ENCODE assay signal across 20 cellular contexts in genomic region chr1:169072945-169073725, GRCh38. TPM values are rescaled to one million over a fixed set of nuclear protein-coding genes. Genes with fewer than 3 reads are reported as not detected.
A peak's percentile ranks its signal among the peaks of the same experiment; 100 is the strongest.
DNase-seq lines count a peak whose midpoint lies in the region; ATAC-seq and TF ChIP-seq lines count a peak whose summit lies in the region.
"Had no signal": no experiment of that assay in that cellular context is flagged by ENCODE, and none has a peak within 500 bp of the region (broad histone marks: within the 10 kb centered on the region; RNA-seq: fewer than 3 reads in every experiment).

No MANE protein-coding gene starts in this region.

- no peaks in the 10 kb centered on the region for H3K27me3 ChIP-seq in PC-3 (ENCODE audit: low read length)
- H3K27me3 ChIP-seq in neuronal stem cell (ENCODE audit: control insufficient read depth in 3 of 3, insufficient read depth in 3 of 3, low read depth in 1 of 3, low read length in 3 of 3): no peaks in the 10 kb centered on the region
- H3K27me3 ChIP-seq: dorsolateral prefrontal cortex, heart right ventricle, testis had no signal

- 100% methylated on average over 1 of the region's 6 CpGs; no CpG with 5 or more reads in 1 of the 2 donors for WGBS in neuronal stem cell (ENCODE audit: extremely low coverage in 2 of 2, insufficient read length in 2 of 2, insufficient replicate concordance in 1 of 2), 2 donors

- no peak overlapping the region for H4K91ac ChIP-seq in neuronal stem cell (ENCODE audit: low read depth, low read length, poor library complexity)

- no peak overlapping the region for H2AK5ac ChIP-seq in neuronal stem cell (ENCODE audit: low read depth, low read length)

- no peak overlapping the region for H4K8ac ChIP-seq in neuronal stem cell (ENCODE audit: low read depth, low read length)

- TF ChIP-seq CTCF in PC-3 (conservative IDR thresholded peaks at IDR 0.05; ENCODE audit: low read depth, low read length): no peak

- H3K4ac ChIP-seq in neuronal stem cell (ENCODE audit: low read length): no peak overlapping the region

- no peaks in the 10 kb centered on the region for H3K79me2 ChIP-seq in PC-3 (ENCODE audit: low read length)

- no peak overlapping the region for H3K18ac ChIP-seq in neuronal stem cell (ENCODE audit: low read length)

- no peaks in the 10 kb centered on the region for H3F3A ChIP-seq in PC-3 (ENCODE audit: low read length, unreplicated experiment)

- no peaks in the 10 kb centered on the region for H3K79me1 ChIP-seq in neuronal stem cell (ENCODE audit: low read depth, low read length)

- intact Hi-C loops in PC-3 (cut with micrococcal nuclease): no loop called here

- H3K14ac ChIP-seq in neuronal stem cell (ENCODE audit: low read length): no peak overlapping the region

- H3K4me2 ChIP-seq in PC-3 (ENCODE audit: low read length): no peak overlapping the region
- H3K4me2 ChIP-seq in neuronal stem cell (ENCODE audit: insufficient read depth, low read length, poor library complexity, severe bottlenecking): no peak overlapping the region
- H3K4me2 ChIP-seq: smooth muscle cell had no signal

- no peaks in the 10 kb centered on the region for H3K9me3 ChIP-seq in PC-3 (ENCODE audit: low read length)
- H3K9me3 ChIP-seq in neuronal stem cell (replicated peaks in 1 of 2; ENCODE audit: control insufficient read depth in 2 of 2, insufficient read depth in 1 of 2, low read depth in 1 of 2, low read length in 2 of 2): no peaks in the 10 kb centered on the region
- H3K9me3 ChIP-seq: heart right ventricle, testis had no signal

- H2BK120ac ChIP-seq in neuronal stem cell (ENCODE audit: low read depth, low read length): no peak overlapping the region

- H3K9me2 ChIP-seq in PC-3 (replicated peaks; ENCODE audit: low read length): no peaks in the 10 kb centered on the region

- H2AFZ ChIP-seq in PC-3 (ENCODE audit: low read length): 0 out of 2 replicates have a peak overlapping the region, but pooled peaks have one; percentile 9
- peak overlapping the region; percentile 53 for H2AFZ ChIP-seq in neuronal stem cell (ENCODE audit: low read length)

- no peak overlapping the region for H2BK5ac ChIP-seq in neuronal stem cell (ENCODE audit: low read length)

- no peak overlapping the region for H3K23ac ChIP-seq in neuronal stem cell (ENCODE audit: low read depth, low read length, poor library complexity)

- CTCF ChIA-PET in PC-3 (lab: Charles Lee) (no interaction called here), HEK293T (lab: Yijun Ruan, JAX) (no interaction called here)

- no TSS peak for BruUV-seq in PC-3 (replicated peaks; lab: Mats Ljungman, UMichigan)

- peak; percentile 51 for DNase-seq in DMS53 treated with DMSO at 0.1 percent for 48 hours (lab: John Stamatoyannopoulos, UW; ENCODE audit: unreplicated experiment)
- peak; percentile 8 for DNase-seq in NCI-H1436 treated with DMSO at 0.1 percent for 48 hours (lab: John Stamatoyannopoulos, UW)
- no peak for DNase-seq in PC-3
- no peak for DNase-seq in neuronal stem cell (ENCODE audit: low spot score)
- no peak for DNase-seq in amniotic stem cell (lab: John Stamatoyannopoulos, UW)
- DNase-seq in activated CD4-positive, alpha-beta T cell treated with anti-CD3 and anti-CD28 coated beads for 1 hour: no peak
- DNase-seq in HEK293T (ENCODE audit: extremely low spot score): no peak
- DNase-seq: activated CD4-positive, alpha-beta memory T cell treated with anti-CD3 and anti-CD28 coated beads for 36 hours; activated T-cell treated with anti-CD3 and anti-CD28 coated beads, Interleukin-2, amount 50 U/mL, for 48 hours; C1 segment of cervical spinal cord; dorsolateral prefrontal cortex; H9; heart right ventricle; KBM-7; mammary epithelial cell; natural killer cell; NCI-H1105; testis; WERI-Rb-1 had no signal

- no peak overlapping the region for H3K9ac ChIP-seq in PC-3 (ENCODE audit: low read length)
- no peak overlapping the region for H3K9ac ChIP-seq in neuronal stem cell (ENCODE audit: low read depth, low read length, poor library complexity)

- H3K4me1 ChIP-seq in PC-3 (ENCODE audit: insufficient read depth, low read length) (no peaks in the 10 kb centered on the region), neuronal stem cell (ENCODE audit: control insufficient read depth in 2 of 2, insufficient read depth in 1 of 2, low read depth in 1 of 2, low read length in 2 of 2) (peaks cover 3 to 6% of the 10 kb centered on the region in 2 donors)
- H3K4me1 ChIP-seq: heart right ventricle, testis had no signal

- H2BK12ac ChIP-seq in neuronal stem cell (ENCODE audit: low read length): no peak overlapping the region

- no peak; the same call in 1 of the 2 replicates for ATAC-seq in PC-3
- ATAC-seq: heart right ventricle, natural killer cell had no signal

- H3K27ac ChIP-seq in PC-3 (ENCODE audit: low read length) (no peak overlapping the region), neuronal stem cell (replicated peaks; ENCODE audit: low read length) (no peak overlapping the region)
- H3K27ac ChIP-seq: heart right ventricle, testis, WERI-Rb-1 had no signal

- H3K4me3 ChIP-seq in PC-3 (ENCODE audit: low read length) (no peak overlapping the region), neuronal stem cell (ENCODE audit: low read length in 2 of 2) (no peak overlapping the region)
- H3K4me3 ChIP-seq: heart right ventricle, smooth muscle cell, testis had no signal

- no peak overlapping the region for H2BK15ac ChIP-seq in neuronal stem cell (ENCODE audit: low read length)

- H3K36me3 ChIP-seq in PC-3 (ENCODE audit: low read depth, low read length): no peaks in the 10 kb centered on the region
- H3K36me3 ChIP-seq in neuronal stem cell (replicated peaks in 1 of 2; ENCODE audit: control insufficient read depth in 2 of 2, insufficient read depth in 2 of 2, low read length in 2 of 2): no peaks in the 10 kb centered on the region
- H3K36me3 ChIP-seq: heart right ventricle, WERI-Rb-1 had no signal

- POLR2A ChIA-PET in PC-3 (lab: Charles Lee; ENCODE audit: unreplicated experiment): no interaction called here
- POLR2A ChIA-PET in HEK293T (lab: Yijun Ruan, JAX): no interaction called here

- no peaks in the 10 kb centered on the region for H4K20me1 ChIP-seq in PC-3 (ENCODE audit: low read length)

TF ChIP-seq in HEK293T, 16 proteins besides CTCF, POLR2A, EP300 and RAD21:
- TF ChIP-seq ZNF384 (IDR thresholded peaks at IDR 0.05) (no peak), L3MBTL2 (conservative IDR thresholded peaks at IDR 0.05) (no peak), FOXM1 (IDR thresholded peaks at IDR 0.05; ENCODE audit: borderline replicate concordance) (no peak), CTBP1 (IDR thresholded peaks at IDR 0.05; ENCODE audit: borderline replicate concordance) (no peak), FOXA1 (IDR thresholded peaks at IDR 0.05) (no peak), BHLHE40 (IDR thresholded peaks at IDR 0.05; ENCODE audit: borderline replicate concordance) (no peak), SUZ12 (IDR thresholded peaks at IDR 0.05) (no peak), LEF1 (IDR thresholded peaks at IDR 0.05; ENCODE audit: borderline replicate concordance) (no peak), TARDBP (IDR thresholded peaks at IDR 0.05) (no peak), NFRKB (IDR thresholded peaks at IDR 0.05) (no peak), FOXK2 (IDR thresholded peaks at IDR 0.05) (no peak)

RNA-seq across cellular contexts. Expression of gene ATP1B1, which starts 33.4 kb away (rescaled TPM):
- 68.7 and 76.6 TPM in 2 replicates for total RNA-seq in PC-3 (2014; rRNA removed)
- 33.8 TPM for polyA plus RNA-seq in neuronal stem cell (2013, experiment 1 of 2)
- 36.7 TPM for polyA plus RNA-seq in neuronal stem cell (2013, experiment 2 of 2)

Comparison
In these comparisons a context has a peak if more than half of its experiments do, and no peak if none do; other contexts are left out.
1. DNase-seq: peak in DMS53 treated with DMSO at 0.1 percent for 48 hours (single experiment) and NCI-H1436 treated with DMSO at 0.1 percent for 48 hours (single experiment); none in PC-3 (single experiment), neuronal stem cell (single experiment), amniotic stem cell (single experiment), activated CD4-positive, alpha-beta T cell treated with anti-CD3 and anti-CD28 coated beads for 1 hour (single experiment) and HEK293T (single experiment).